10 cellular contexts compared by ENCODE assay signal in the genomic region with DNA sequence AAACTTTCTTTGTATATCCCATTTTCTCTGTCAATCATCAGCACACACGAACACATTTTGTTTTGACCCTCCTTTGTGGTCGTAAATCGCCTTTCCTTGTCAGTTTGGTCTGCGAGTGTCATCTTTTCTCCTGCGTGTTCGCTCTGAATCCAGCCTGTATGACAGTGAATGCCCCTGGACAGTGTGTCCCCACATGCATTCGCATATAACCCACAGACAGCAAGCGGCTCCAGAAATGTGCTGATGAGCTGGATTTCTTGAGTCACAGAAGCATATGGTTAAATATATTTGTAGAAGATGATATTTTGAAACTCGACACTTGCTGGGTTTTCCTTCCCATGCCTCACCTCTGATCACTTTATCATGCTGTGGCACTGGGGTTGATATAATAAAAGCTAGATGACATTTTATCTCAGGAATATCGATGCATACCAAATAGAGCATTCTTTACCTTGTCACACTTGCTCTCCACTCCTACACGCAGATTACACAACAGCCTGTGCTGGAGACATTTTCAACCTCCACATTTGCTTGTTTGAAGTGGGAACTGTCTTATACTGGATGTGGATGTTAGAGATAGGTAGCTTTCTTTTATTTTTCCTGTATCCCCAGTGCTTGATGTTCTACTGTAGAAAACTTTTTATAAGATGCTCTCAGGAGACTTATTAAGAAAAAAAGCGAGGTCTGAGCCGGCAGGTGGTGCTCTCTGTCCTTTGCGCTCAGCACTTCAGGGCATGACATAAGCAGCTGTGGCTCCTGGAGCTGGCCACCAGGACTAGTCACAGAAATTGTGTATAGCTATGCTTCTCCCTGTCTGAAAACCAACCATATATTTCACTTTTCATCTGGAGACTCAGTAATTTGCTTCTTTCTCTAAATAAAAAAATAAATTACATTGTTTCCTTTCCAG.
DNase-seq lines count a peak whose midpoint lies in the region; ATAC-seq and TF ChIP-seq lines count a peak whose summit lies in the region.
"Had no signal": no experiment of that assay in that cellular context is flagged by ENCODE, and none has a peak within 500 bp of the region (broad histone marks: within the 10 kb centered on the region; RNA-seq: fewer than 3 reads in every experiment).

No MANE protein-coding gene starts in this region.

- H2AFZ ChIP-seq in PC-9, result no peak overlapping the region

- H3K27ac Mint-ChIP-seq in activated CD4-positive, alpha-beta T cell treated with anti-CD3 and anti-CD28 coated beads for 36 hours, result no peak overlapping the region
- no peak overlapping the region for H3K27ac Mint-ChIP-seq in type B pancreatic cell
- H3K27ac Mint-ChIP-seq: activated naive CD4-positive, alpha-beta T cell treated with anti-CD3 and anti-CD28 coated beads, Interleukin-2, amount 50 U/mL, for 24 hours had no signal

- intact Hi-C loops in activated CD4-positive, alpha-beta T cell treated with anti-CD3 and anti-CD28 coated beads for 36 hours (cut with DNase I, micrococcal nuclease), result no loop called here
- intact Hi-C loops in PC-9 (cut with micrococcal nuclease; ENCODE audit: unreplicated experiment), result loop anchor here (10.0 kb wide), 1 partner anchor 1759 kb away; no protein-coding TSS in a partner anchor
- intact Hi-C loops in left cardiac atrium (cut with DNase I), result no loop called here

- no peaks in the 10 kb centered on the region for H3K79me2 ChIP-seq in PC-9 (ENCODE audit: low read depth)

- H3K4me3 ChIP-seq in PC-9 (no peak overlapping the region), epithelial cell of proximal tubule (ENCODE audit: low read depth, low read length) (no peak overlapping the region), Peyer's patch (no peak overlapping the region)
- H3K4me3 ChIP-seq: BLaER1 had no signal

- no peaks in the 10 kb centered on the region for H3F3A ChIP-seq in PC-9 (ENCODE audit: insufficient read depth, low read depth)

- CTCF ChIA-PET in activated CD4-positive, alpha-beta T cell treated with anti-CD3 and anti-CD28 coated beads for 36 hours (lab: Charles Lee), result no interaction called here
- CTCF ChIA-PET in PC-9 (lab: Charles Lee), result no interaction called here

- no peaks in the 10 kb centered on the region for H4K20me1 ChIP-seq in PC-9 (ENCODE audit: insufficient read depth)
- H4K20me1 ChIP-seq: BLaER1 had no signal

- H3K27me3 ChIP-seq in PC-9 (ENCODE audit: insufficient read depth, low read depth) (no peaks in the 10 kb centered on the region), Peyer's patch (no peaks in the 10 kb centered on the region)
- H3K27me3 ChIP-seq: BLaER1 had no signal

- no peak overlapping the region for H3K4me2 ChIP-seq in PC-9
- H3K4me2 ChIP-seq: BLaER1 had no signal

- no peaks in the 10 kb centered on the region for H3K36me3 Mint-ChIP-seq in activated CD4-positive, alpha-beta T cell treated with anti-CD3 and anti-CD28 coated beads for 36 hours (ENCODE audit: low read depth)
- H3K36me3 Mint-ChIP-seq in type B pancreatic cell, result no peaks in the 10 kb centered on the region
- H3K36me3 Mint-ChIP-seq: activated naive CD4-positive, alpha-beta T cell treated with anti-CD3 and anti-CD28 coated beads, Interleukin-2, amount 50 U/mL, for 24 hours had no signal

- TF ChIP-seq CTCF in PC-9 (conservative IDR thresholded peaks at IDR 0.05), result 0 out of 2 replicates have a peak, but pooled peaks have one; percentile 25
- TF ChIP-seq CTCF in epithelial cell of proximal tubule (conservative IDR thresholded peaks at IDR 0.05; ENCODE audit: low read depth, low read length), result peak; percentile 43
- peak; percentile 60 for TF ChIP-seq CTCF in type B pancreatic cell (conservative IDR thresholded peaks at IDR 0.05)
- TF ChIP-seq CTCF in Peyer's patch (IDR thresholded peaks at IDR 0.05), result peak in 3 of 6 experiments; percentile 35 to 44 (median 39)

- peak; percentile 5 for DNase-seq in activated CD4-positive, alpha-beta T cell treated with anti-CD3 and anti-CD28 coated beads for 36 hours
- DNase-seq in activated CD4-positive, alpha-beta T cell treated with anti-CD3 and anti-CD28 coated beads, Interleukin-2, amount 50 U/mL, for 48 hours, result no peak
- DNase-seq in PC-9 (peak in 1 of 2 experiments; percentile 1), epithelial cell of proximal tubule (ENCODE audit: low read depth) (no peak), type B pancreatic cell (ENCODE audit: extremely low spot score, unreplicated experiment) (no peak), left cardiac atrium (no peak), Peyer's patch (no peak)
- no peak for DNase-seq in stimulated activated naive CD4-positive, alpha-beta T cell treated with Interleukin-2 at 50 U/mL for 16 hours (lab: John Stamatoyannopoulos, UW)

- BruUV-seq in PC-9 (replicated peaks; lab: Mats Ljungman, UMichigan), result no TSS peak

- no peak for TF ChIP-seq POLR2A in Peyer's patch (IDR thresholded peaks at IDR 0.05)

- no peaks in the 10 kb centered on the region for H3K4me1 Mint-ChIP-seq in activated CD4-positive, alpha-beta T cell treated with anti-CD3 and anti-CD28 coated beads for 36 hours
- H3K4me1 Mint-ChIP-seq in type B pancreatic cell (ENCODE audit: unreplicated experiment), result no peaks in the 10 kb centered on the region
- H3K4me1 Mint-ChIP-seq: activated naive CD4-positive, alpha-beta T cell treated with anti-CD3 and anti-CD28 coated beads, Interleukin-2, amount 50 U/mL, for 24 hours had no signal

- H3K9me3 ChIP-seq in PC-9 (ENCODE audit: insufficient read depth, low read depth), result no peaks in the 10 kb centered on the region
- no peaks in the 10 kb centered on the region for H3K9me3 ChIP-seq in Peyer's patch
- H3K9me3 ChIP-seq: BLaER1 had no signal

- no peak overlapping the region for H3K27ac ChIP-seq in PC-9
- H3K27ac ChIP-seq in Peyer's patch, result no peak overlapping the region
- H3K27ac ChIP-seq: BLaER1 had no signal

- no peaks in the 10 kb centered on the region for H3K9me3 Mint-ChIP-seq in activated CD4-positive, alpha-beta T cell treated with anti-CD3 and anti-CD28 coated beads for 36 hours (ENCODE audit: low read depth)
- no peaks in the 10 kb centered on the region for H3K9me3 Mint-ChIP-seq in type B pancreatic cell
- H3K9me3 Mint-ChIP-seq: activated naive CD4-positive, alpha-beta T cell treated with anti-CD3 and anti-CD28 coated beads, Interleukin-2, amount 50 U/mL, for 24 hours had no signal

- H3K4me1 ChIP-seq in PC-9 (replicated peaks; ENCODE audit: insufficient read depth) (no peaks in the 10 kb centered on the region), Peyer's patch (no peaks in the 10 kb centered on the region)
- H3K4me1 ChIP-seq: BLaER1 had no signal

- no peaks in the 10 kb centered on the region for H3K9me2 ChIP-seq in PC-9 (ENCODE audit: insufficient read depth)

- no peak for ATAC-seq in activated CD4-positive, alpha-beta T cell treated with anti-CD3 and anti-CD28 coated beads for 36 hours
- ATAC-seq in left cardiac atrium, result no peak

- H3K36me3 ChIP-seq in PC-9 (ENCODE audit: low read depth) (no peaks in the 10 kb centered on the region), Peyer's patch (no peaks in the 10 kb centered on the region)
- H3K36me3 ChIP-seq: BLaER1 had no signal

- no peaks in the 10 kb centered on the region for H3K27me3 Mint-ChIP-seq in activated CD4-positive, alpha-beta T cell treated with anti-CD3 and anti-CD28 coated beads for 36 hours
- H3K27me3 Mint-ChIP-seq in type B pancreatic cell, result no peaks in the 10 kb centered on the region
- H3K27me3 Mint-ChIP-seq: activated naive CD4-positive, alpha-beta T cell treated with anti-CD3 and anti-CD28 coated beads, Interleukin-2, amount 50 U/mL, for 24 hours had no signal

- no peak overlapping the region for H3K4me3 Mint-ChIP-seq in activated CD4-positive, alpha-beta T cell treated with anti-CD3 and anti-CD28 coated beads for 36 hours
- H3K4me3 Mint-ChIP-seq in type B pancreatic cell, result no peak overlapping the region
- H3K4me3 Mint-ChIP-seq: activated naive CD4-positive, alpha-beta T cell treated with anti-CD3 and anti-CD28 coated beads, Interleukin-2, amount 50 U/mL, for 24 hours had no signal

- POLR2A ChIA-PET in activated CD4-positive, alpha-beta T cell treated with anti-CD3 and anti-CD28 coated beads for 36 hours (lab: Charles Lee), result no interaction called here
- POLR2A ChIA-PET in PC-9 (lab: Charles Lee; ENCODE audit: unreplicated experiment), result no interaction called here
